Comparison of ENCODE assay signal across 1 cellular context in genomic region chr7:106022193-106022821, GRCh38.
TF ChIP-seq lines count a peak whose summit lies in the region.

No MANE protein-coding gene starts in this region.

TF ChIP-seq in GM23338, 12 proteins besides CTCF, POLR2A, EP300 and RAD21 (continued from another document):
- no peak for TF ChIP-seq ZNF462 (CRISPR knock-in tag; IDR thresholded peaks at IDR 0.05)
- no peak for TF ChIP-seq STAT1 (IDR thresholded peaks at IDR 0.05; ENCODE audit: unreplicated experiment)
